In the genomic region with DNA sequence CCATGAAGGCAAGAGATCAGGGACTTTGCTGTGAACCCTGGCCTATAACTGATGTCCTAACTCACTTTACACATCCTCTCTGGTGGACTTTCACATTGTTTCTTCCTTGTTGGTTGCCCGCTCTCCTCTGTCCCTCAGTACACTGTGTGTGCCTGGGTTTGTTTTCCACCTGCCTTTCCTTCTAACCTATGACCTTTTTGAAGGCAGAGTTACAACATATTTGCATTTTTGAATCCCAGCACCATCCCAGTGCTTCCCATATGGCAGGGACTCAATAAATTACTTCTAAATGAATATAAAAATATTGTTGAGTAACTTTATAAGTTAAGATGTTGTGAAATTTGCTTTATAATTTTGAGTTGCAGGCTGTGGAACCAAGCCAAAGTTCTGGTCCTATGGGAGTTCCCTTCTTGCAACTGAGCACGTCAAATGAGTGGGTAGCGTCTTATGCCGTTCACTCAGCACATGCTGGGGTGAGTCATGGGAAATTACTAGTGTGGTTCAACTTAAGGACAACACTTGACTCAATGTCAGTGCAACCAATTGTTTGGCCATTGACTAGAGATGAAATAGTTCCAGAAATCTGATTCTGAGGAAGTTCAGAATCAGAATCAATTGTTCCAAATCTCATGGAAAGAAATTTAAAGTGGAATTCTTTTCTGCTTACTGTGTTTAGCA, we compare ENCODE assay signal across 8 cellular contexts.
DNase-seq lines count a peak whose midpoint lies in the region; ATAC-seq and TF ChIP-seq lines count a peak whose summit lies in the region.

No MANE protein-coding gene starts in this region.

- H3K36me3 ChIP-seq in MG63 (no peaks in the 10 kb centered on the region), skeletal muscle tissue (ENCODE audit: control insufficient read depth in 3 of 3, insufficient read depth in 3 of 3, low read length in 3 of 3) (no peaks in the 10 kb centered on the region)

- peak overlapping the region; percentile 39 for H3K27ac ChIP-seq in skeletal muscle tissue (ENCODE audit: low read depth, low read length)

- 0 out of 2 replicates have a peak, but pooled peaks cover 2% of the 10 kb centered on the region for H3K9me3 ChIP-seq in MG63
- H3K9me3 ChIP-seq in skeletal muscle tissue (ENCODE audit: control insufficient read depth in 3 of 3, low read length in 3 of 3): no peaks in the 10 kb centered on the region

- ATAC-seq in GM21576 (IDR thresholded peaks at IDR 0.05; ENCODE audit: unreplicated experiment): peak; percentile 83

- peaks cover 0 to 4% (median 3%) of the 10 kb centered on the region in 3 donors for H3K4me1 ChIP-seq in skeletal muscle tissue (ENCODE audit: control insufficient read depth in 3 of 3, insufficient read depth in 3 of 3, low read length in 3 of 3)

- CTCF ChIA-PET in HEK293T (lab: Yijun Ruan, JAX): no interaction called here

- no peak overlapping the region for H3K9ac ChIP-seq in skeletal muscle tissue (ENCODE audit: low read depth in 1 of 3, low read length in 3 of 3)

- POLR2A ChIA-PET in HEK293T (lab: Yijun Ruan, JAX): no interaction called here

- no peak for TF ChIP-seq CTCF in epithelial cell of esophagus (IDR thresholded peaks at IDR 0.05; ENCODE audit: insufficient read depth, low read depth, low read length, missing control alignments)

- H3K27me3 ChIP-seq in MG63 (no peaks in the 10 kb centered on the region), skeletal muscle tissue (ENCODE audit: control insufficient read depth in 3 of 3, insufficient read depth in 3 of 3, low read length in 3 of 3) (no peaks in the 10 kb centered on the region)

- H3K4me3 ChIP-seq in MG63 (no peak overlapping the region), epithelial cell of esophagus (ENCODE audit: low read length) (no peak overlapping the region), skeletal muscle tissue (ENCODE audit: low read length in 3 of 3) (no peak overlapping the region)

- peak; percentile 98 for DNase-seq in EH (ENCODE audit: low read depth)
- DNase-seq in MG63: peak; percentile 80
- peak; percentile 100 for DNase-seq in epithelial cell of esophagus (ENCODE audit: low read depth)
- DNase-seq in activated CD4-positive, alpha-beta T cell treated with anti-CD3 and anti-CD28 coated beads for 1 hour: no peak
- DNase-seq in anterior cingulate cortex (lab: John Stamatoyannopoulos, UW): no peak
- DNase-seq in HEK293T (ENCODE audit: extremely low spot score): no peak

TF ChIP-seq in HEK293T, 16 proteins besides CTCF, POLR2A, EP300 and RAD21:
- no peak for TF ChIP-seq ZNF384 (IDR thresholded peaks at IDR 0.05)
- no peak for TF ChIP-seq FOXK2 (IDR thresholded peaks at IDR 0.05)
- no peak for TF ChIP-seq FOXM1 (IDR thresholded peaks at IDR 0.05; ENCODE audit: borderline replicate concordance)

Comparison
In these comparisons a context has a peak if more than half of its experiments do, and no peak if none do; other contexts are left out.
1. DNase-seq: peak in EH (single experiment), MG63 (single experiment) and epithelial cell of esophagus (single experiment); none in activated CD4-positive, alpha-beta T cell treated with anti-CD3 and anti-CD28 coated beads for 1 hour (single experiment), anterior cingulate cortex (0 of 58) and HEK293T (single experiment).